Comparison of ENCODE assay signal across 1 cellular context in the genomic region with DNA sequence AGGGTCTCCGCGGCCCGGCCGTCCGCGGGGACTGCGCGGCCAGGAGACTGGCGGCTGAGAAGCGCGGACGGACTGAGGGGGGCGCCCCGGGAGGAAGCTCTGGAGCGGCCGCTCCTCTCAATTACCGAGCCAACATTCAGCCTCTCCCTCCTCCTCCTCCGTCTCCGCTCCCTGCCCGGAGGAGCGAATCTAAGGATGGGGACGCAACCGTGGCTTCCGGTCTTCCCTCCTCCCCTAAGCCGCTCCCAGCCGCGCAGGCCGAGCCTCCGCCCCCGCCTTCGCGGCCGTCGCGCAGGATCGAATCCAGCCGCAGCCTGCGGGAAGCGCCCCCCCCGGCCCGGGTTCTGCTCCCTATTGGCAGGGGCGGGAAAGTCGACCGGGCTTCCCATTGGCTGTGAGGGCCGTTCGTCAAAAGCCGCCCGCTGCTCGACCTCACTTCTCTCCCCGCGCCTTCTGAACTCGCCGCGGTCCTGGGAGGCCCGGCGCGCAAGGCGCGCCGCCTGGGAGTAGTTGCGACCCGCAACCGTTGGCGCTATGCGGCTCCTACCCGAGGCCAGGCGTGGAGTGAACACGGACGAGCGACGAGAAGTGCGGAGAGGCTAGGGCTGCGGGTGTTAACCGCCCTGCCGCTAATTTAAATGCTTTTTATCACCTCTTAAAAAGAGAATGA.
A peak's percentile ranks its signal among the peaks of the same experiment; 100 is the strongest.
TF ChIP-seq lines count a peak whose summit lies in the region.

Gene HNRNPLL, minus strand, starts transcription at position 197 of the 670 bp plus-strand sequence. CDS start 302 bp downstream, outside the sequence.

TF ChIP-seq in K562, 482 proteins besides CTCF, POLR2A, EP300 and RAD21 (continued from another document and continues in another):
- TF ChIP-seq, protein P1, sequence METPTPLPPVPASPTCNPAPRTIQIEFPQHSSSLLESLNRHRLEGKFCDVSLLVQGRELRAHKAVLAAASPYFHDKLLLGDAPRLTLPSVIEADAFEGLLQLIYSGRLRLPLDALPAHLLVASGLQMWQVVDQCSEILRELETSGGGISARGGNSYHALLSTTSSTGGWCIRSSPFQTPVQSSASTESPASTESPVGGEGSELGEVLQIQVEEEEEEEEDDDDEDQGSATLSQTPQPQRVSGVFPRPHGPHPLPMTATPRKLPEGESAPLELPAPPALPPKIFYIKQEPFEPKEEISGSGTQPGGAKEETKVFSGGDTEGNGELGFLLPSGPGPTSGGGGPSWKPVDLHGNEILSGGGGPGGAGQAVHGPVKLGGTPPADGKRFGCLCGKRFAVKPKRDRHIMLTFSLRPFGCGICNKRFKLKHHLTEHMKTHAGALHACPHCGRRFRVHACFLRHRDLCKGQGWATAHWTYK (CRISPR knock-in tag; IDR thresholded peaks at IDR 0.05): no peak
- no peak for TF ChIP-seq TSC22D4 (tag; IDR thresholded peaks at IDR 0.05)
- TF ChIP-seq RBBP5 (IDR thresholded peaks at IDR 0.05; ENCODE audit: borderline replicate concordance, insufficient read depth, low read length, poor library complexity, severe bottlenecking): peak; percentile 43
- TF ChIP-seq, protein P2, sequence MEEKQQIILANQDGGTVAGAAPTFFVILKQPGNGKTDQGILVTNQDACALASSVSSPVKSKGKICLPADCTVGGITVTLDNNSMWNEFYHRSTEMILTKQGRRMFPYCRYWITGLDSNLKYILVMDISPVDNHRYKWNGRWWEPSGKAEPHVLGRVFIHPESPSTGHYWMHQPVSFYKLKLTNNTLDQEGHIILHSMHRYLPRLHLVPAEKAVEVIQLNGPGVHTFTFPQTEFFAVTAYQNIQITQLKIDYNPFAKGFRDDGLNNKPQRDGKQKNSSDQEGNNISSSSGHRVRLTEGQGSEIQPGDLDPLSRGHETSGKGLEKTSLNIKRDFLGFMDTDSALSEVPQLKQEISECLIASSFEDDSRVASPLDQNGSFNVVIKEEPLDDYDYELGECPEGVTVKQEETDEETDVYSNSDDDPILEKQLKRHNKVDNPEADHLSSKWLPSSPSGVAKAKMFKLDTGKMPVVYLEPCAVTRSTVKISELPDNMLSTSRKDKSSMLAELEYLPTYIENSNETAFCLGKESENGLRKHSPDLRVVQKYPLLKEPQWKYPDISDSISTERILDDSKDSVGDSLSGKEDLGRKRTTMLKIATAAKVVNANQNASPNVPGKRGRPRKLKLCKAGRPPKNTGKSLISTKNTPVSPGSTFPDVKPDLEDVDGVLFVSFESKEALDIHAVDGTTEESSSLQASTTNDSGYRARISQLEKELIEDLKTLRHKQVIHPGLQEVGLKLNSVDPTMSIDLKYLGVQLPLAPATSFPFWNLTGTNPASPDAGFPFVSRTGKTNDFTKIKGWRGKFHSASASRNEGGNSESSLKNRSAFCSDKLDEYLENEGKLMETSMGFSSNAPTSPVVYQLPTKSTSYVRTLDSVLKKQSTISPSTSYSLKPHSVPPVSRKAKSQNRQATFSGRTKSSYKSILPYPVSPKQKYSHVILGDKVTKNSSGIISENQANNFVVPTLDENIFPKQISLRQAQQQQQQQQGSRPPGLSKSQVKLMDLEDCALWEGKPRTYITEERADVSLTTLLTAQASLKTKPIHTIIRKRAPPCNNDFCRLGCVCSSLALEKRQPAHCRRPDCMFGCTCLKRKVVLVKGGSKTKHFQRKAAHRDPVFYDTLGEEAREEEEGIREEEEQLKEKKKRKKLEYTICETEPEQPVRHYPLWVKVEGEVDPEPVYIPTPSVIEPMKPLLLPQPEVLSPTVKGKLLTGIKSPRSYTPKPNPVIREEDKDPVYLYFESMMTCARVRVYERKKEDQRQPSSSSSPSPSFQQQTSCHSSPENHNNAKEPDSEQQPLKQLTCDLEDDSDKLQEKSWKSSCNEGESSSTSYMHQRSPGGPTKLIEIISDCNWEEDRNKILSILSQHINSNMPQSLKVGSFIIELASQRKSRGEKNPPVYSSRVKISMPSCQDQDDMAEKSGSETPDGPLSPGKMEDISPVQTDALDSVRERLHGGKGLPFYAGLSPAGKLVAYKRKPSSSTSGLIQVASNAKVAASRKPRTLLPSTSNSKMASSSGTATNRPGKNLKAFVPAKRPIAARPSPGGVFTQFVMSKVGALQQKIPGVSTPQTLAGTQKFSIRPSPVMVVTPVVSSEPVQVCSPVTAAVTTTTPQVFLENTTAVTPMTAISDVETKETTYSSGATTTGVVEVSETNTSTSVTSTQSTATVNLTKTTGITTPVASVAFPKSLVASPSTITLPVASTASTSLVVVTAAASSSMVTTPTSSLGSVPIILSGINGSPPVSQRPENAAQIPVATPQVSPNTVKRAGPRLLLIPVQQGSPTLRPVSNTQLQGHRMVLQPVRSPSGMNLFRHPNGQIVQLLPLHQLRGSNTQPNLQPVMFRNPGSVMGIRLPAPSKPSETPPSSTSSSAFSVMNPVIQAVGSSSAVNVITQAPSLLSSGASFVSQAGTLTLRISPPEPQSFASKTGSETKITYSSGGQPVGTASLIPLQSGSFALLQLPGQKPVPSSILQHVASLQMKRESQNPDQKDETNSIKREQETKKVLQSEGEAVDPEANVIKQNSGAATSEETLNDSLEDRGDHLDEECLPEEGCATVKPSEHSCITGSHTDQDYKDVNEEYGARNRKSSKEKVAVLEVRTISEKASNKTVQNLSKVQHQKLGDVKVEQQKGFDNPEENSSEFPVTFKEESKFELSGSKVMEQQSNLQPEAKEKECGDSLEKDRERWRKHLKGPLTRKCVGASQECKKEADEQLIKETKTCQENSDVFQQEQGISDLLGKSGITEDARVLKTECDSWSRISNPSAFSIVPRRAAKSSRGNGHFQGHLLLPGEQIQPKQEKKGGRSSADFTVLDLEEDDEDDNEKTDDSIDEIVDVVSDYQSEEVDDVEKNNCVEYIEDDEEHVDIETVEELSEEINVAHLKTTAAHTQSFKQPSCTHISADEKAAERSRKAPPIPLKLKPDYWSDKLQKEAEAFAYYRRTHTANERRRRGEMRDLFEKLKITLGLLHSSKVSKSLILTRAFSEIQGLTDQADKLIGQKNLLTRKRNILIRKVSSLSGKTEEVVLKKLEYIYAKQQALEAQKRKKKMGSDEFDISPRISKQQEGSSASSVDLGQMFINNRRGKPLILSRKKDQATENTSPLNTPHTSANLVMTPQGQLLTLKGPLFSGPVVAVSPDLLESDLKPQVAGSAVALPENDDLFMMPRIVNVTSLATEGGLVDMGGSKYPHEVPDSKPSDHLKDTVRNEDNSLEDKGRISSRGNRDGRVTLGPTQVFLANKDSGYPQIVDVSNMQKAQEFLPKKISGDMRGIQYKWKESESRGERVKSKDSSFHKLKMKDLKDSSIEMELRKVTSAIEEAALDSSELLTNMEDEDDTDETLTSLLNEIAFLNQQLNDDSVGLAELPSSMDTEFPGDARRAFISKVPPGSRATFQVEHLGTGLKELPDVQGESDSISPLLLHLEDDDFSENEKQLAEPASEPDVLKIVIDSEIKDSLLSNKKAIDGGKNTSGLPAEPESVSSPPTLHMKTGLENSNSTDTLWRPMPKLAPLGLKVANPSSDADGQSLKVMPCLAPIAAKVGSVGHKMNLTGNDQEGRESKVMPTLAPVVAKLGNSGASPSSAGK (IDR thresholded peaks at IDR 0.05): no peak
- no peak for TF ChIP-seq DIDO1 (tag; IDR thresholded peaks at IDR 0.05; ENCODE audit: low read depth)
- no peak for TF ChIP-seq ZNF232 (CRISPR knock-in tag; IDR thresholded peaks at IDR 0.05)
- no peak for TF ChIP-seq NFRKB (IDR thresholded peaks at IDR 0.05; ENCODE audit: low read depth)
- TF ChIP-seq, protein P3, sequence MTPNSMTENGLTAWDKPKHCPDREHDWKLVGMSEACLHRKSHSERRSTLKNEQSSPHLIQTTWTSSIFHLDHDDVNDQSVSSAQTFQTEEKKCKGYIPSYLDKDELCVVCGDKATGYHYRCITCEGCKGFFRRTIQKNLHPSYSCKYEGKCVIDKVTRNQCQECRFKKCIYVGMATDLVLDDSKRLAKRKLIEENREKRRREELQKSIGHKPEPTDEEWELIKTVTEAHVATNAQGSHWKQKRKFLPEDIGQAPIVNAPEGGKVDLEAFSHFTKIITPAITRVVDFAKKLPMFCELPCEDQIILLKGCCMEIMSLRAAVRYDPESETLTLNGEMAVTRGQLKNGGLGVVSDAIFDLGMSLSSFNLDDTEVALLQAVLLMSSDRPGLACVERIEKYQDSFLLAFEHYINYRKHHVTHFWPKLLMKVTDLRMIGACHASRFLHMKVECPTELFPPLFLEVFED (CRISPR knock-in tag; conservative IDR thresholded peaks at IDR 0.05): no peak; the same call in 1 of the 2 replicates
- TF ChIP-seq HDGF (IDR thresholded peaks at IDR 0.05): no peak
- TF ChIP-seq MTA2 (IDR thresholded peaks at IDR 0.05; ENCODE audit: low read depth): no peak
- TF ChIP-seq STAT5B (CRISPR knock-in tag; IDR thresholded peaks at IDR 0.05): no peak
- TF ChIP-seq EP400 (IDR thresholded peaks at IDR 0.05): peak; percentile 56; the same call in 1 of the 2 replicates
- no peak for TF ChIP-seq BCOR (IDR thresholded peaks at IDR 0.05)
- TF ChIP-seq MCM7 (IDR thresholded peaks at IDR 0.05): no peak
- TF ChIP-seq, protein P4, sequence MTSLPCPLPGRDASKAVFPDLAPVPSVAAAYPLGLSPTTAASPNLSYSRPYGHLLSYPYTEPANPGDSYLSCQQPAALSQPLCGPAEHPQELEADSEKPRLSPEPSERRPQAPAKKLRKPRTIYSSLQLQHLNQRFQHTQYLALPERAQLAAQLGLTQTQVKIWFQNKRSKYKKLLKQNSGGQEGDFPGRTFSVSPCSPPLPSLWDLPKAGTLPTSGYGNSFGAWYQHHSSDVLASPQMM (CRISPR knock-in tag; IDR thresholded peaks at IDR 0.05): no peak
- no peak for TF ChIP-seq HNRNPUL1 (IDR thresholded peaks at IDR 0.05; ENCODE audit: low read length)
- TF ChIP-seq YBX1 (IDR thresholded peaks at IDR 0.05): no peak
- no peak for TF ChIP-seq PURB (CRISPR knock-in tag; IDR thresholded peaks at IDR 0.05; ENCODE audit: low read depth)
- TF ChIP-seq CHD2 (IDR thresholded peaks at IDR 0.05; ENCODE audit: low read depth, low read length): peak; percentile 80
- TF ChIP-seq PHB2 (IDR thresholded peaks at IDR 0.05; ENCODE audit: low read depth): no peak
- TF ChIP-seq ZNF699 (CRISPR knock-in tag; IDR thresholded peaks at IDR 0.05; ENCODE audit: insufficient replicate concordance): no peak
- no peak for TF ChIP-seq NR2C1 (IDR thresholded peaks at IDR 0.05)
- no peak for TF ChIP-seq NR2C1 (tag; IDR thresholded peaks at IDR 0.05)
- TF ChIP-seq, protein P5, sequence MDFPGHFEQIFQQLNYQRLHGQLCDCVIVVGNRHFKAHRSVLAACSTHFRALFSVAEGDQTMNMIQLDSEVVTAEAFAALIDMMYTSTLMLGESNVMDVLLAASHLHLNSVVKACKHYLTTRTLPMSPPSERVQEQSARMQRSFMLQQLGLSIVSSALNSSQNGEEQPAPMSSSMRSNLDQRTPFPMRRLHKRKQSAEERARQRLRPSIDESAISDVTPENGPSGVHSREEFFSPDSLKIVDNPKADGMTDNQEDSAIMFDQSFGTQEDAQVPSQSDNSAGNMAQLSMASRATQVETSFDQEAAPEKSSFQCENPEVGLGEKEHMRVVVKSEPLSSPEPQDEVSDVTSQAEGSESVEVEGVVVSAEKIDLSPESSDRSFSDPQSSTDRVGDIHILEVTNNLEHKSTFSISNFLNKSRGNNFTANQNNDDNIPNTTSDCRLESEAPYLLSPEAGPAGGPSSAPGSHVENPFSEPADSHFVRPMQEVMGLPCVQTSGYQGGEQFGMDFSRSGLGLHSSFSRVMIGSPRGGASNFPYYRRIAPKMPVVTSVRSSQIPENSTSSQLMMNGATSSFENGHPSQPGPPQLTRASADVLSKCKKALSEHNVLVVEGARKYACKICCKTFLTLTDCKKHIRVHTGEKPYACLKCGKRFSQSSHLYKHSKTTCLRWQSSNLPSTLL (IDR thresholded peaks at IDR 0.05): no peak
- no peak for TF ChIP-seq ZNF133 (CRISPR knock-in tag; IDR thresholded peaks at IDR 0.05)
- no peak for TF ChIP-seq TAF7 (tag; IDR thresholded peaks at IDR 0.05)
- TF ChIP-seq RBM22 (IDR thresholded peaks at IDR 0.05; ENCODE audit: low read depth, low read length, poor library complexity, severe bottlenecking): no peak
- TF ChIP-seq FOXO4 (CRISPR knock-in tag; IDR thresholded peaks at IDR 0.05): no peak
- TF ChIP-seq, protein P6, sequence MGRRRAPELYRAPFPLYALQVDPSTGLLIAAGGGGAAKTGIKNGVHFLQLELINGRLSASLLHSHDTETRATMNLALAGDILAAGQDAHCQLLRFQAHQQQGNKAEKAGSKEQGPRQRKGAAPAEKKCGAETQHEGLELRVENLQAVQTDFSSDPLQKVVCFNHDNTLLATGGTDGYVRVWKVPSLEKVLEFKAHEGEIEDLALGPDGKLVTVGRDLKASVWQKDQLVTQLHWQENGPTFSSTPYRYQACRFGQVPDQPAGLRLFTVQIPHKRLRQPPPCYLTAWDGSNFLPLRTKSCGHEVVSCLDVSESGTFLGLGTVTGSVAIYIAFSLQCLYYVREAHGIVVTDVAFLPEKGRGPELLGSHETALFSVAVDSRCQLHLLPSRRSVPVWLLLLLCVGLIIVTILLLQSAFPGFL (CRISPR knock-in tag; IDR thresholded peaks at IDR 0.05): no peak
- TF ChIP-seq ERF (CRISPR knock-in tag; IDR thresholded peaks at IDR 0.05): peak; percentile 51; the same call in 1 of the 2 replicates
- TF ChIP-seq ZNF197 (CRISPR knock-in tag; IDR thresholded peaks at IDR 0.05; ENCODE audit: low read depth): no peak
- peak; percentile 82 for TF ChIP-seq KDM5B (IDR thresholded peaks at IDR 0.05; ENCODE audit: insufficient replicate concordance, low read depth, low read length)
- TF ChIP-seq L3MBTL2 (IDR thresholded peaks at IDR 0.05): no peak
- no peak for TF ChIP-seq TCF7 (IDR thresholded peaks at IDR 0.05; ENCODE audit: borderline replicate concordance)
- TF ChIP-seq MXI1 (IDR thresholded peaks at IDR 0.05; ENCODE audit: low read depth, low read length): no peak
- TF ChIP-seq ZNF134 (CRISPR knock-in tag; conservative IDR thresholded peaks at IDR 0.05): no peak
- TF ChIP-seq U2AF1 (optimal IDR thresholded peaks at IDR 0.05; ENCODE audit: low read depth, low read length): no peak
- TF ChIP-seq RBM14 (IDR thresholded peaks at IDR 0.05; ENCODE audit: borderline replicate concordance, insufficient read depth, low read depth, low read length): no peak
- TF ChIP-seq TAL1 (IDR thresholded peaks at IDR 0.05): no peak
- no peak for TF ChIP-seq PTTG1 (tag; IDR thresholded peaks at IDR 0.05; ENCODE audit: low read depth)
- TF ChIP-seq LARP7 (IDR thresholded peaks at IDR 0.05): no peak
- TF ChIP-seq TAF15 (IDR thresholded peaks at IDR 0.05; ENCODE audit: low read depth, low read length): no peak
- TF ChIP-seq TAF9B (IDR thresholded peaks at IDR 0.05; ENCODE audit: partially characterized antibody): peak; percentile 55
- no peak for TF ChIP-seq DMBX1 (CRISPR knock-in tag; IDR thresholded peaks at IDR 0.05; ENCODE audit: borderline replicate concordance)
- no peak for TF ChIP-seq PTRF (tag; IDR thresholded peaks at IDR 0.05)
